9 cellular contexts compared by ENCODE assay signal in genomic region chr1:118077331-118078055, GRCh38.
A peak's percentile ranks its signal among the peaks of the same experiment; 100 is the strongest.
DNase-seq lines count a peak whose midpoint lies in the region; ATAC-seq, FAIRE-seq and TF ChIP-seq lines count a peak whose summit lies in the region.
"Had no signal": no experiment of that assay in that cellular context is flagged by ENCODE, and none has a peak within 500 bp of the region (broad histone marks: within the 10 kb centered on the region; RNA-seq: fewer than 3 reads in every experiment).

No MANE protein-coding gene starts in this region.

- CTCF ChIA-PET in CD4-positive, alpha-beta T cell (lab: Charles Lee) = no interaction called here

- no peak for TF ChIP-seq CTCF in CD4-positive, alpha-beta T cell (IDR thresholded peaks at IDR 0.05)

- no peaks in the 10 kb centered on the region for H3K36me3 ChIP-seq in H7 (replicated peaks; ENCODE audit: control insufficient read depth, insufficient read depth, low read length)

- no peak overlapping the region for H3K27ac ChIP-seq in CD4-positive, alpha-beta T cell (ENCODE audit: low read depth, low read length)

- no peaks in the 10 kb centered on the region for H3K4me1 Mint-ChIP-seq in CD4-positive, alpha-beta T cell (ENCODE audit: low read depth)

- H3K27me3 ChIP-seq in H7 (ENCODE audit: control insufficient read depth, insufficient read depth, low read length) = no peaks in the 10 kb centered on the region; the same call in 1 of the 2 replicates
- no peaks in the 10 kb centered on the region for H3K27me3 ChIP-seq in CD4-positive, alpha-beta T cell (ENCODE audit: control insufficient read depth, insufficient read depth, low read length)

- no peak overlapping the region for H3K4me3 ChIP-seq in H7 (ENCODE audit: insufficient read depth, low read depth, low read length)

- H3K9me3 Mint-ChIP-seq in CD4-positive, alpha-beta T cell = no peaks in the 10 kb centered on the region

- H3K27ac Mint-ChIP-seq in CD4-positive, alpha-beta T cell = no peak overlapping the region
- H3K27ac Mint-ChIP-seq: activated naive CD8-positive, alpha-beta T cell had no signal

- H3K36me3 Mint-ChIP-seq in CD4-positive, alpha-beta T cell (ENCODE audit: low read depth) = no peaks in the 10 kb centered on the region
- H3K36me3 Mint-ChIP-seq: activated naive CD8-positive, alpha-beta T cell had no signal

- intact Hi-C loops in CD4-positive, alpha-beta T cell (cut with DNase I, micrococcal nuclease) = no loop called here

- no peaks in the 10 kb centered on the region for H3K9me3 ChIP-seq in CD4-positive, alpha-beta T cell (ENCODE audit: control insufficient read depth, low read length)

- no peak for ATAC-seq in HG02571 (IDR thresholded peaks at IDR 0.05; ENCODE audit: unreplicated experiment)
- ATAC-seq in CD4-positive, alpha-beta T cell (ENCODE audit: poor library complexity) = no peak

- H3K27me3 Mint-ChIP-seq in CD4-positive, alpha-beta T cell = peaks cover under 1% of the 10 kb centered on the region

- POLR2A ChIA-PET in CD4-positive, alpha-beta T cell (lab: Charles Lee) = no interaction called here

- no peak overlapping the region for H3K4me3 Mint-ChIP-seq in CD4-positive, alpha-beta T cell
- H3K4me3 Mint-ChIP-seq: activated naive CD8-positive, alpha-beta T cell had no signal

- FAIRE-seq in A204.1 (lab: Jason Lieb, UNC) = peak; percentile 80

- peak; percentile 1 for DNase-seq in H7
- DNase-seq in RPMI7951 (ENCODE audit: low read depth) = peak; percentile 14
- peak; percentile 40 for DNase-seq in glomerular visceral epithelial cell (ENCODE audit: extremely low spot score)
- DNase-seq in CD4-positive, alpha-beta T cell = no peak
- no peak for DNase-seq in mesenteric fat pad (ENCODE audit: low spot score)
- DNase-seq in cerebellum (ENCODE audit: low spot score) = no peak

Comparison
In these comparisons a context has a peak if more than half of its experiments do, and no peak if none do; other contexts are left out.
1. DNase-seq: peak in H7 (single experiment), RPMI7951 (single experiment) and glomerular visceral epithelial cell (single experiment); none in CD4-positive, alpha-beta T cell (0 of 10), mesenteric fat pad (single experiment) and cerebellum (single experiment).